ENCODE assay signal across 8 cellular contexts in genomic region chr7:100482728-100483100, GRCh38. TPM values are rescaled to one million over a fixed set of nuclear protein-coding genes. Genes with fewer than 3 reads are reported as not detected.
DNase-seq lines count a peak whose midpoint lies in the region; ATAC-seq and TF ChIP-seq lines count a peak whose summit lies in the region.

No MANE protein-coding gene starts in this region.

- WGBS in gastroesophageal sphincter (ENCODE audit: low coverage in 1 of 2), 2 donors = 35 to 50% methylated on average over 2 to 12 of the region's 16 CpGs

- H3K27me3 ChIP-seq in H7 (ENCODE audit: control insufficient read depth, insufficient read depth, low read length) (no peaks in the 10 kb centered on the region), gastroesophageal sphincter (no peaks in the 10 kb centered on the region), skeletal muscle satellite cell (ENCODE audit: control insufficient read depth, insufficient read depth, low read length) (no peaks in the 10 kb centered on the region)

- peak overlapping the region; percentile 93 for H3K4me2 ChIP-seq in skeletal muscle satellite cell (ENCODE audit: low read length)

- H3K4me3 ChIP-seq in H7 (ENCODE audit: insufficient read depth, low read depth, low read length) (peak overlapping the region; percentile 49), WI38 (ENCODE audit: low read depth, low read length) (peak overlapping the region; percentile 61), gastroesophageal sphincter (peak overlapping the region; percentile 49 to 78), skeletal muscle satellite cell (ENCODE audit: low read length) (peak overlapping the region; percentile 71)

- no peaks in the 10 kb centered on the region for H3K36me3 ChIP-seq in H7 (replicated peaks; ENCODE audit: control insufficient read depth, insufficient read depth, low read length)
- H3K36me3 ChIP-seq in gastroesophageal sphincter = no peaks in the 10 kb centered on the region
- no peaks in the 10 kb centered on the region for H3K36me3 ChIP-seq in skeletal muscle satellite cell (ENCODE audit: insufficient read depth, low read length)

- no peak for ATAC-seq in gastroesophageal sphincter
- no peak for ATAC-seq in GM21515 (IDR thresholded peaks at IDR 0.05; ENCODE audit: unreplicated experiment)

- no peak for TF ChIP-seq EP300 in gastroesophageal sphincter (IDR thresholded peaks at IDR 0.05)

- no peaks in the 10 kb centered on the region for H3K9me3 ChIP-seq in gastroesophageal sphincter
- no peaks in the 10 kb centered on the region for H3K9me3 ChIP-seq in skeletal muscle satellite cell (replicated peaks; ENCODE audit: low read length)

- H3K4me1 ChIP-seq in gastroesophageal sphincter (peaks cover 0 to 50% (median 12%) of the 10 kb centered on the region in 3 donors), skeletal muscle satellite cell (ENCODE audit: control insufficient read depth, insufficient read depth, low read length) (peaks cover 15% of the 10 kb centered on the region)

- TF ChIP-seq POLR2A in gastroesophageal sphincter (IDR thresholded peaks at IDR 0.05) = no peak

- H3K9ac ChIP-seq in skeletal muscle satellite cell (ENCODE audit: low read depth, low read length) = peak overlapping the region; percentile 37

- no peak for DNase-seq in H7
- DNase-seq in HT-29 (ENCODE audit: low spot score) = no peak
- DNase-seq in medulla oblongata (ENCODE audit: extremely low spot score) = no peak
- DNase-seq in NK-92 treated with Interleukin-12 subunit alpha and Interleukin-12 subunit beta, amount 100 ng/mL, for 24 hours (lab: John Stamatoyannopoulos, UW) = no peak

- H3K27ac ChIP-seq in gastroesophageal sphincter = peak overlapping the region in 3 of 4 donors; percentile 76 to 80 (median 77)

- TF ChIP-seq CTCF in WI38 (IDR thresholded peaks at IDR 0.05; ENCODE audit: low read depth, low read length) (no peak), gastroesophageal sphincter (IDR thresholded peaks at IDR 0.05) (no peak)

RNA-seq across cellular contexts. Expression of gene NYAP1, which starts 1.0 kb away (rescaled TPM):
- total RNA-seq in H7 (2014; rRNA removed; shearing (Covaris generic)) = 4.0 and 5.5 TPM in 2 replicates
- total RNA-seq in gastroesophageal sphincter = 1 to 10 TPM in 3 of 4 donors, under 1 TPM in 1; 0.94 to 3.1 (median 1.8) TPM
- 2.8 and 3.5 TPM in 2 replicates for total RNA-seq in skeletal muscle satellite cell (2012; rRNA removed)
- total RNA-seq in HT-29 (2014; rRNA removed; shearing (Covaris generic)) = 0.03 and 0.21 TPM in 2 replicates

RNA-seq across cellular contexts. Expression of gene TSC22D4, which starts 3.7 kb away (rescaled TPM):
- 31.5 and 35.8 TPM in 2 replicates for total RNA-seq in H7 (2014; rRNA removed; shearing (Covaris generic))
- 10 to 100 TPM; 20.2 to 38.1 (median 26.1) TPM for total RNA-seq in gastroesophageal sphincter
- 34.5 and 41.9 TPM in 2 replicates for total RNA-seq in skeletal muscle satellite cell (2012; rRNA removed)
- 102 and 123 TPM in 2 replicates for total RNA-seq in HT-29 (2014; rRNA removed; shearing (Covaris generic))

RNA-seq across cellular contexts. Expression of gene SPACDR, which starts 18.7 kb away (rescaled TPM):
- total RNA-seq in H7 (2014; rRNA removed; shearing (Covaris generic)) = 0.11 and 1.1 TPM in 2 replicates
- total RNA-seq in gastroesophageal sphincter = under 1 TPM in 1 of 4 donors, not detected in 3; 0.67 TPM
- 0.51 and 1.1 TPM in 2 replicates for total RNA-seq in skeletal muscle satellite cell (2012; rRNA removed)
- total RNA-seq in HT-29 (2014; rRNA removed; shearing (Covaris generic)) = 0.21 and 0.64 TPM in 2 replicates

RNA-seq across cellular contexts. Expression of gene PPP1R35, which starts 46.4 kb away (rescaled TPM):
- total RNA-seq in H7 (2014; rRNA removed; shearing (Covaris generic)) = 96.6 and 97.8 TPM in 2 replicates
- 10 to 100 TPM; 19.9 to 26.3 (median 20.7) TPM for total RNA-seq in gastroesophageal sphincter
- 11.8 and 12.7 TPM in 2 replicates for total RNA-seq in skeletal muscle satellite cell (2012; rRNA removed)
- 102 and 110 TPM in 2 replicates for total RNA-seq in HT-29 (2014; rRNA removed; shearing (Covaris generic))

RNA-seq across cellular contexts. Expression of gene MEPCE, which starts 53.1 kb away (rescaled TPM):
- total RNA-seq in H7 (2014; rRNA removed; shearing (Covaris generic)) = 47.1 and 50.5 TPM in 2 replicates
- total RNA-seq in gastroesophageal sphincter = 10 to 100 TPM; 27.9 to 34.2 (median 30.8) TPM
- total RNA-seq in skeletal muscle satellite cell (2012; rRNA removed) = 26.6 and 40.6 TPM in 2 replicates
- 80.9 and 89.1 TPM in 2 replicates for total RNA-seq in HT-29 (2014; rRNA removed; shearing (Covaris generic))
